Comparison of ENCODE assay signal across 9 cellular contexts in genomic region chr2:176494949-176495353, GRCh38.
DNase-seq lines count a peak whose midpoint lies in the region; ATAC-seq and TF ChIP-seq lines count a peak whose summit lies in the region.
"Had no signal": no experiment of that assay in that cellular context is flagged by ENCODE, and none has a peak within 500 bp of the region (broad histone marks: within the 10 kb centered on the region; RNA-seq: fewer than 3 reads in every experiment).

No MANE protein-coding gene starts in this region.

- no peak overlapping the region for H3K4me3 Mint-ChIP-seq in MCF 10A (ENCODE audit: unreplicated experiment)

- no peaks in the 10 kb centered on the region for H3K36me3 Mint-ChIP-seq in MCF 10A (ENCODE audit: insufficient read depth, unreplicated experiment)

- peak; percentile 40 for ATAC-seq in aorta (ENCODE audit: low FRiP score)
- no peak for ATAC-seq in GM21786 (IDR thresholded peaks at IDR 0.05; ENCODE audit: unreplicated experiment)
- ATAC-seq in GM21447 (IDR thresholded peaks at IDR 0.05; ENCODE audit: unreplicated experiment): no peak

- H3K27me3 ChIP-seq in mammary epithelial cell (ENCODE audit: insufficient read depth, low read length): no peaks in the 10 kb centered on the region
- no peaks in the 10 kb centered on the region for H3K27me3 ChIP-seq in aorta (ENCODE audit: control insufficient read depth in 1 of 2, insufficient read depth in 2 of 2, low read length in 1 of 2)
- no peaks in the 10 kb centered on the region for H3K27me3 ChIP-seq in A673 (replicated peaks; ENCODE audit: insufficient read depth, low read depth, low read length, poor library complexity)

- H3K4me1 ChIP-seq in mammary epithelial cell (ENCODE audit: insufficient read depth, low read length) (peaks cover 20% of the 10 kb centered on the region), aorta (ENCODE audit: control insufficient read depth in 1 of 2, insufficient read depth in 2 of 2, low read length in 2 of 2) (no peaks in the 10 kb centered on the region), A673 (ENCODE audit: insufficient read depth, low read length, poor library complexity, severe bottlenecking) (peaks cover 45% of the 10 kb centered on the region)

- no TSS peak for BruUV-seq in MCF 10A (replicated peaks; lab: Mats Ljungman, UMichigan)
- no TSS peak for BruUV-seq in mammary epithelial cell (replicated peaks; lab: Mats Ljungman, UMichigan)
- no TSS peak for BruUV-seq in A673 (replicated peaks; lab: Mats Ljungman, UMichigan)

- no peaks in the 10 kb centered on the region for H3K79me2 ChIP-seq in mammary epithelial cell (ENCODE audit: insufficient read depth, low read length)

- dilution Hi-C loops in mammary epithelial cell (cut with HindIII; ENCODE audit: low sequenced_read_pairs): no loop called here

- no peaks in the 10 kb centered on the region for H3K9me3 ChIP-seq in mammary epithelial cell (replicated peaks; ENCODE audit: insufficient read depth, low read length)
- no peaks in the 10 kb centered on the region for H3K9me3 ChIP-seq in aorta (ENCODE audit: control insufficient read depth, low read length)
- H3K9me3 ChIP-seq in A673 (ENCODE audit: low read depth, low read length, poor library complexity, severe bottlenecking): no peaks in the 10 kb centered on the region

- H3K27ac ChIP-seq in mammary epithelial cell (ENCODE audit: insufficient read depth, low read depth, low read length): no peak overlapping the region
- H3K27ac ChIP-seq in aorta (ENCODE audit: low read depth in 1 of 2, low read length in 2 of 2): no peak overlapping the region
- no peak overlapping the region for H3K27ac ChIP-seq in A673 (ENCODE audit: low read depth, low read length, poor library complexity, severe bottlenecking)

- no peak overlapping the region for H3K4me2 ChIP-seq in mammary epithelial cell (ENCODE audit: insufficient read depth, low read depth, low read length)

- H3K9ac ChIP-seq in mammary epithelial cell (ENCODE audit: insufficient read depth, low read length): no peak overlapping the region

- POLR2A ChIA-PET in MCF 10A (lab: Yijun Ruan, JAX) (interaction anchor here (0.5 to 2.7 kb wide), 9 partner anchors 10 to 242 kb away, joined by 3 to 13 read pairs (median 4); no protein-coding TSS in a partner anchor), A673 (lab: Charles Lee; ENCODE audit: low non-redundant PET) (no interaction called here)

- H3K27ac Mint-ChIP-seq in MCF 10A (ENCODE audit: low read depth, unreplicated experiment): peak overlapping the region; percentile 48

- TF ChIP-seq CTCF in MCF 10A (IDR thresholded peaks at IDR 0.05; ENCODE audit: unreplicated experiment): no peak
- no peak for TF ChIP-seq CTCF in mammary epithelial cell (conservative IDR thresholded peaks at IDR 0.05 in 1 of 2, IDR thresholded peaks at IDR 0.05 in 1 of 2; ENCODE audit: extremely low read depth in 1 of 2, insufficient read depth in 1 of 2, low read depth in 1 of 2, low read length in 2 of 2)
- TF ChIP-seq CTCF in A673 (conservative IDR thresholded peaks at IDR 0.05; ENCODE audit: low read depth, low read length): no peak

- H3K4me1 Mint-ChIP-seq in MCF 10A (ENCODE audit: insufficient read depth, unreplicated experiment): peaks cover 54% of the 10 kb centered on the region

- intact Hi-C loops in MCF 10A (cut with micrococcal nuclease): no loop called here
- intact Hi-C loops in mammary epithelial cell (cut with micrococcal nuclease): no loop called here
- intact Hi-C loops in aorta (cut with DNase I): no loop called here
- intact Hi-C loops in A673 (cut with micrococcal nuclease; ENCODE audit: unreplicated experiment): loop anchor here (10.0 kb wide), 1 partner anchor 1740 kb away; no protein-coding TSS in a partner anchor

- H3K9me3 Mint-ChIP-seq in MCF 10A (ENCODE audit: unreplicated experiment): no peaks in the 10 kb centered on the region

- H3K4me3 ChIP-seq in mammary epithelial cell (replicated peaks in 1 of 3; ENCODE audit: insufficient read depth in 1 of 3, low read depth in 2 of 3, low read length in 3 of 3) (no peak overlapping the region), aorta (ENCODE audit: low read length in 2 of 2) (no peak overlapping the region), A673 (ENCODE audit: low read depth, low read length, poor library complexity, severe bottlenecking) (no peak overlapping the region)

- H2AFZ ChIP-seq in mammary epithelial cell (ENCODE audit: low read depth, low read length): no peak overlapping the region

- in situ Hi-C loops in mammary epithelial cell (cut with MboI; ENCODE audit: low sequenced_read_pairs in 2 of 2): no loop called here

- WGBS in mammary epithelial cell (ENCODE audit: low coverage, missing lambda C conversion rate): 17% methylated on average over 2 of the region's 2 CpGs
- WGBS in aorta, 2 donors: 7% methylated on average over 2 of the region's 2 CpGs

- CTCF ChIA-PET in MCF 10A (lab: Yijun Ruan, JAX): interaction anchor here (0.5 to 3.2 kb wide), 5 partner anchors 40 to 1064 kb away, joined by 3 to 10 read pairs (median 7); no protein-coding TSS in a partner anchor
- CTCF ChIA-PET in mammary epithelial cell (lab: Charles Lee; ENCODE audit: low non-redundant PET): no interaction called here
- CTCF ChIA-PET in A673 (lab: Charles Lee): no interaction called here

- H4K20me1 ChIP-seq in mammary epithelial cell (ENCODE audit: insufficient read depth, low read length): no peaks in the 10 kb centered on the region

- DNase-seq in MCF 10A (ENCODE audit: unreplicated experiment) (peak; percentile 87), mammary epithelial cell (no peak), astrocyte of the hippocampus (ENCODE audit: low read depth, low spot score) (peak; percentile 11), medulla oblongata (ENCODE audit: extremely low spot score) (peak; percentile 73), aorta (peak in 1 of 2 donors; percentile 84), A673 (ENCODE audit: low spot score) (no peak)
- DNase-seq: activated CD8-positive, alpha-beta memory T cell treated with anti-CD3 and anti-CD28 coated beads for 24 hours had no signal

- no peaks in the 10 kb centered on the region for H3K27me3 Mint-ChIP-seq in MCF 10A (ENCODE audit: insufficient read depth, unreplicated experiment)

- H3K36me3 ChIP-seq in mammary epithelial cell (ENCODE audit: insufficient read depth, low read length) (no peaks in the 10 kb centered on the region), aorta (ENCODE audit: control insufficient read depth in 1 of 2, insufficient read depth in 2 of 2, low read length in 1 of 2) (no peaks in the 10 kb centered on the region), A673 (ENCODE audit: insufficient read depth, low read length, poor library complexity, severe bottlenecking) (no peaks in the 10 kb centered on the region)

Comparison
In these comparisons a context has a peak if more than half of its experiments do, and no peak if none do; other contexts are left out.
1. DNase-seq: peak in MCF 10A (single experiment), astrocyte of the hippocampus (single experiment) and medulla oblongata (single experiment); none in mammary epithelial cell (single experiment) and A673 (single experiment).